32 cellular contexts compared by ENCODE assay signal in genomic region chr7:36462551-36463137, GRCh38.
"Had no signal": no experiment of that assay in that cellular context is flagged by ENCODE, and none has a peak within 500 bp of the region (broad histone marks: within the 10 kb centered on the region; RNA-seq: fewer than 3 reads in every experiment).

No MANE protein-coding gene starts in this region.

- H3K4me3 ChIP-seq: lower lobe of right lung, pancreas, prostate gland, sigmoid colon, smooth muscle cell, stomach, testis, thyroid gland, transverse colon, upper lobe of left lung had no signal

- H3K9me3 ChIP-seq: lower lobe of right lung, pancreas, prostate gland, sigmoid colon, stomach, testis, thyroid gland, transverse colon, upper lobe of left lung had no signal

- H3K36me3 ChIP-seq: lower lobe of right lung, pancreas, prostate gland, sigmoid colon, stomach, thyroid gland, transverse colon, upper lobe of left lung had no signal

- H3K4me3 Mint-ChIP-seq: mesothelial cell of epicardium; naive B cell; natural killer cell; nephron progenitor cell; stimulated activated memory B cell treated with anti-CD40 and anti-IgM and Interleukin-4, amounts not matched to agents 10 μg/mL and 1 μg/mL and 100 μg/mL, for 72 hours had no signal

- H3K4me1 Mint-ChIP-seq: naive B cell; natural killer cell; stimulated activated memory B cell treated with anti-CD40 and anti-IgM and Interleukin-4, amounts not matched to agents 10 μg/mL and 1 μg/mL and 100 μg/mL, for 72 hours had no signal

- H3K27ac ChIP-seq: lower lobe of right lung, pancreas, prostate gland, sigmoid colon, stomach, testis, thyroid gland, transverse colon, upper lobe of left lung had no signal

- DNase-seq: hippocampal formation; kidney glomerular epithelial cell; left cardiac atrium; left ventricle myocardium superior; lower lobe of right lung; mammary epithelial cell; mesendoderm; naive B cell; natural killer cell; nephron progenitor cell; nucleus accumbens; pancreas; posterior cingulate gyrus; retina; right cardiac atrium; sigmoid colon; stimulated activated CD4-positive, alpha-beta T cell treated with anti-CD3 and anti-CD28 coated beads, Interleukin-1b, Interleukin-23, amount 100 ng/mL, for 48 hours; stimulated activated CD4-positive, alpha-beta T cell treated with anti-CD3 and anti-CD28 coated beads, Interleukin-2, amount 100 ng/mL, for 48 hours; stimulated activated CD4-positive, alpha-beta T cell treated with anti-CD3 and anti-CD28 coated beads, Interleukin-4, amount 100 ng/mL, for 4 hours; stimulated activated CD8-positive, alpha-beta memory T cell treated with anti-CD3 and anti-CD28 coated beads, Interleukin-4, amount 100 ng/mL, for 48 hours; stimulated activated naive CD8-positive, alpha-beta T cell treated with anti-CD3 and anti-CD28 coated beads, Interleukin-15, Interleukin-2, amounts not matched to agents 100 U/mL and 50 U/mL, for 24 hours; stomach; testis; thyroid gland; transverse colon; upper lobe of left lung had no signal

- FAIRE-seq: keratinocyte, pancreas had no signal

- H3K27me3 ChIP-seq: pancreas, sigmoid colon, stomach, testis, thyroid gland, transverse colon, upper lobe of left lung had no signal

- H3K27me3 Mint-ChIP-seq: naive B cell; stimulated activated memory B cell treated with anti-CD40 and anti-IgM and Interleukin-4, amounts not matched to agents 10 μg/mL and 1 μg/mL and 100 μg/mL, for 72 hours had no signal

- H3K4me1 ChIP-seq: lower lobe of right lung, pancreas, prostate gland, sigmoid colon, stomach, testis, thyroid gland, transverse colon, upper lobe of left lung had no signal

- H3K36me3 Mint-ChIP-seq: mesothelial cell of epicardium; naive B cell; natural killer cell; stimulated activated memory B cell treated with anti-CD40 and anti-IgM and Interleukin-4, amounts not matched to agents 10 μg/mL and 1 μg/mL and 100 μg/mL, for 72 hours had no signal

- ATAC-seq: left cardiac atrium; left lobe of liver; left ventricle myocardium superior; lower lobe of right lung; natural killer cell; pancreas; right cardiac atrium; stimulated activated memory B cell treated with anti-CD40 and anti-IgM and Interleukin-4, amounts not matched to agents 10 μg/mL and 1 μg/mL and 100 μg/mL, for 72 hours; stimulated activated naive CD8-positive, alpha-beta T cell treated with anti-CD3 and anti-CD28 coated beads, Interleukin-15, Interleukin-2, amounts not matched to agents 100 U/mL and 50 U/mL, for 24 hours had no signal

- H3K4me2 ChIP-seq: smooth muscle cell had no signal

- H3K27ac Mint-ChIP-seq: mesothelial cell of epicardium; natural killer cell; stimulated activated memory B cell treated with anti-CD40 and anti-IgM and Interleukin-4, amounts not matched to agents 10 μg/mL and 1 μg/mL and 100 μg/mL, for 72 hours had no signal
